9 cellular contexts compared by ENCODE assay signal in genomic region chr22:31296258-31296657, GRCh38. TPM values are rescaled to one million over a fixed set of nuclear protein-coding genes. Genes with fewer than 3 reads are reported as not detected.
DNase-seq lines count a peak whose midpoint lies in the region; TF ChIP-seq lines count a peak whose summit lies in the region.
"Had no signal": no experiment of that assay in that cellular context is flagged by ENCODE, and none has a peak within 500 bp of the region (broad histone marks: within the 10 kb centered on the region; RNA-seq: fewer than 3 reads in every experiment).

No MANE protein-coding gene starts in this region.

- peak overlapping the region; percentile 86 for H3K9ac ChIP-seq in mesenchymal stem cell (ENCODE audit: low read length)

- peaks cover 4% of the 10 kb centered on the region for H3K27me3 Mint-ChIP-seq in activated naive CD4-positive, alpha-beta T cell treated with anti-CD3 and anti-CD28 coated beads, Interleukin-2, amount 10 ng/mL, durations not matched to agents 7 days and 5 days

- H3K4me1 ChIP-seq in mesenchymal stem cell (ENCODE audit: control insufficient read depth, insufficient read depth, low read depth, low read length) (peaks cover under 1% of the 10 kb centered on the region), tibial nerve (peaks cover 0 to 47% (median 26%) of the 10 kb centered on the region in 4 donors)
- H3K4me1 ChIP-seq: BE2C had no signal

- TF ChIP-seq CTCF in brain microvascular endothelial cell (IDR thresholded peaks at IDR 0.05; ENCODE audit: low read depth, low read length, missing control alignments) (no peak), tibial nerve (IDR thresholded peaks at IDR 0.05) (no peak)

- H3K36me3 ChIP-seq in brain microvascular endothelial cell (replicated peaks) (no peaks in the 10 kb centered on the region), mesenchymal stem cell (ENCODE audit: control insufficient read depth in 1 of 2, insufficient read depth in 2 of 2, low read depth in 1 of 2, low read length in 2 of 2) (no peaks in the 10 kb centered on the region), tibial nerve (no peaks in the 10 kb centered on the region)
- H3K36me3 ChIP-seq: BE2C had no signal

- no peak overlapping the region for H3K4me3 ChIP-seq in brain microvascular endothelial cell (ENCODE audit: low read depth, low read length)
- H3K4me3 ChIP-seq in mesenchymal stem cell (ENCODE audit: insufficient read depth in 1 of 2, low read depth in 1 of 2, low read length in 2 of 2): peak overlapping the region in 1 of 2 experiments; percentile 54
- H3K4me3 ChIP-seq in tibial nerve: peak overlapping the region in 1 of 4 donors; percentile 10

- H3K79me1 ChIP-seq in mesenchymal stem cell (replicated peaks; ENCODE audit: low read length, poor library complexity, severe bottlenecking): no peaks in the 10 kb centered on the region

- no peak overlapping the region for H4K91ac ChIP-seq in mesenchymal stem cell (ENCODE audit: low read length)

- peaks cover 3% of the 10 kb centered on the region for H3K27me3 ChIP-seq in brain microvascular endothelial cell (replicated peaks)
- H3K27me3 ChIP-seq in mesenchymal stem cell (ENCODE audit: control insufficient read depth in 1 of 2, insufficient read depth in 1 of 2, low read length in 2 of 2): no peaks in the 10 kb centered on the region
- H3K27me3 ChIP-seq in tibial nerve: no peaks in the 10 kb centered on the region

- H2BK120ac ChIP-seq in mesenchymal stem cell (ENCODE audit: low read depth, low read length): no peak overlapping the region

- H3K9me3 Mint-ChIP-seq in activated naive CD4-positive, alpha-beta T cell treated with anti-CD3 and anti-CD28 coated beads, Interleukin-2, amount 10 ng/mL, durations not matched to agents 7 days and 5 days: no peaks in the 10 kb centered on the region

- WGBS in mesenchymal stem cell: 56% methylated on average over 2 of the region's 4 CpGs
- 37 to 45% methylated on average over 4 of the region's 4 CpGs for WGBS in tibial nerve, 2 donors

- no peak for DNase-seq in activated naive CD4-positive, alpha-beta T cell treated with anti-CD3 and anti-CD28 coated beads, Interleukin-2, amount 10 ng/mL, durations not matched to agents 7 days and 5 days
- no peak for DNase-seq in activated naive CD4-positive, alpha-beta T cell treated with Interleukin-2 at 50 U/mL for 16 hours
- DNase-seq in brain microvascular endothelial cell (no peak), mesenchymal stem cell (peak; percentile 51), tibial nerve (ENCODE audit: low spot score in 2 of 2) (no peak), activated gamma-delta T cell (lab: John Stamatoyannopoulos, UW) (no peak), OCI-M2 (lab: John Stamatoyannopoulos, UW; ENCODE audit: unreplicated experiment) (no peak), 8988T (no peak)
- DNase-seq: BE2C had no signal

- H3K14ac ChIP-seq in mesenchymal stem cell (ENCODE audit: low read length in 2 of 2): no peak overlapping the region

- peak in 1 of 2 donors; percentile 62 for TF ChIP-seq EP300 in tibial nerve (IDR thresholded peaks at IDR 0.05)

- peak overlapping the region; percentile 45 for H3K4me3 Mint-ChIP-seq in activated naive CD4-positive, alpha-beta T cell treated with anti-CD3 and anti-CD28 coated beads, Interleukin-2, amount 10 ng/mL, durations not matched to agents 7 days and 5 days

- no peak overlapping the region for H3K23ac ChIP-seq in mesenchymal stem cell (ENCODE audit: low read length in 2 of 2)

- no peak overlapping the region for H3K18ac ChIP-seq in mesenchymal stem cell (ENCODE audit: low read depth in 1 of 2, low read length in 2 of 2)

- no peak for TF ChIP-seq POLR2A in tibial nerve (IDR thresholded peaks at IDR 0.05)

- H4K8ac ChIP-seq in mesenchymal stem cell (ENCODE audit: low read length): no peak overlapping the region

- no peak overlapping the region for H3K4ac ChIP-seq in mesenchymal stem cell (ENCODE audit: low read depth in 1 of 2, low read length in 2 of 2)

- H2BK5ac ChIP-seq in mesenchymal stem cell (ENCODE audit: low read depth, low read length, poor library complexity, severe bottlenecking): no peak overlapping the region

- no peaks in the 10 kb centered on the region for H3K9me3 ChIP-seq in mesenchymal stem cell (ENCODE audit: control insufficient read depth, low read length)
- no peaks in the 10 kb centered on the region for H3K9me3 ChIP-seq in tibial nerve
- H3K9me3 ChIP-seq: BE2C had no signal

- H2AK5ac ChIP-seq in mesenchymal stem cell (ENCODE audit: low read length, severe bottlenecking): no peak overlapping the region

- H3K4me1 Mint-ChIP-seq in activated naive CD4-positive, alpha-beta T cell treated with anti-CD3 and anti-CD28 coated beads, Interleukin-2, amount 10 ng/mL, durations not matched to agents 7 days and 5 days: peaks cover 42% of the 10 kb centered on the region

- CTCF ChIA-PET in activated naive CD4-positive, alpha-beta T cell treated with anti-CD3 and anti-CD28 coated beads, Interleukin-2, amount 10 ng/mL, durations not matched to agents 7 days and 5 days (lab: Charles Lee): interaction anchor here (1.1 to 5.6 kb wide), 2 partner anchors 10 to 17 kb away, joined by 4 to 27 read pairs; no protein-coding TSS in a partner anchor

- H3K27ac ChIP-seq in brain microvascular endothelial cell: peak overlapping the region; percentile 12
- no peak overlapping the region for H3K27ac ChIP-seq in mesenchymal stem cell (ENCODE audit: low read length, poor library complexity, severe bottlenecking)
- peak overlapping the region; percentile 58 to 97 (median 76) for H3K27ac ChIP-seq in tibial nerve

- H2BK15ac ChIP-seq in mesenchymal stem cell (ENCODE audit: low read depth, poor library complexity, severe bottlenecking): no peak overlapping the region

- H3K36me3 Mint-ChIP-seq in activated naive CD4-positive, alpha-beta T cell treated with anti-CD3 and anti-CD28 coated beads, Interleukin-2, amount 10 ng/mL, durations not matched to agents 7 days and 5 days: peaks cover 16% of the 10 kb centered on the region

- H2AFZ ChIP-seq in mesenchymal stem cell (ENCODE audit: low read depth, low read length): no peak overlapping the region

- H3K4me2 ChIP-seq in mesenchymal stem cell (ENCODE audit: low read length, poor library complexity, severe bottlenecking): no peak overlapping the region

- H3K27ac Mint-ChIP-seq in activated naive CD4-positive, alpha-beta T cell treated with anti-CD3 and anti-CD28 coated beads, Interleukin-2, amount 10 ng/mL, durations not matched to agents 7 days and 5 days: peak overlapping the region; percentile 66

- no peak overlapping the region for H2BK12ac ChIP-seq in mesenchymal stem cell (ENCODE audit: low read length in 2 of 2)

- in situ Hi-C loops in brain microvascular endothelial cell (cut with HindIII; ENCODE audit: low pct_ligation_motif_present, low sequenced_read_pairs): no loop called here

RNA-seq across cellular contexts. Expression of gene PIK3IP1, which starts 4.0 kb away (rescaled TPM):
- 28.6 TPM for polyA plus RNA-seq in mesenchymal stem cell (2013, experiment 1 of 2)
- polyA plus RNA-seq in mesenchymal stem cell (2013, experiment 2 of 2): 29.9 TPM
- total RNA-seq in tibial nerve: 100 to 1,000 TPM in 1 of 4 donors, 10 to 100 TPM in 3; 54.8 to 106 (median 80.5) TPM

RNA-seq across cellular contexts. Expression of gene PATZ1, which starts 49.9 kb away (rescaled TPM):
- polyA plus RNA-seq in mesenchymal stem cell (2013, experiment 1 of 2): 10.3 TPM
- 10.6 TPM for polyA plus RNA-seq in mesenchymal stem cell (2013, experiment 2 of 2)
- total RNA-seq in tibial nerve: 10 to 100 TPM; 27.1 to 33.5 (median 31.3) TPM
